Comparison of ENCODE assay signal across 8 cellular contexts in genomic region chr1:230425252-230426061, GRCh38. TPM values are rescaled to one million over a fixed set of nuclear protein-coding genes. Genes with fewer than 3 reads are reported as not detected.
DNase-seq lines count a peak whose midpoint lies in the region; ATAC-seq, FAIRE-seq and TF ChIP-seq lines count a peak whose summit lies in the region.

No MANE protein-coding gene starts in this region.

- H3K4me3 Mint-ChIP-seq in chondrocyte (ENCODE audit: unreplicated experiment) = peak overlapping the region; percentile 52
- H3K4me3 Mint-ChIP-seq in natural killer cell treated with Interleukin-12 subunit alpha and Interleukin-12 subunit beta and Interleukin-15 and Interleukin-18, amount 100 ng/mL, for 72 hours = peak overlapping the region; percentile 73

- DNase-seq in Daoy (ENCODE audit: low read depth) (peak; percentile 29), HK-2 (ENCODE audit: unreplicated experiment) (peak; percentile 23), chondrocyte (ENCODE audit: low spot score) (no peak), GM12891 (ENCODE audit: insufficient read length, low spot score) (no peak), NCI-H1048 (lab: John Stamatoyannopoulos, UW) (no peak), activated gamma-delta T cell treated with Interleukin-2 at 50 U/mL for 16 hours (no peak), dedifferentiated amniotic fluid mesenchymal stem cell (ENCODE audit: extremely low spot score) (no peak)
- no peak for DNase-seq in natural killer cell treated with Interleukin-12 subunit alpha and Interleukin-12 subunit beta and Interleukin-15 and Interleukin-18, amount 100 ng/mL, for 72 hours (ENCODE audit: low spot score)

- no peak for TF ChIP-seq POLR2A in GM12891 (IDR thresholded peaks at IDR 0.05; ENCODE audit: low read depth, low read length)

- peaks cover 17% of the 10 kb centered on the region for H3K4me1 Mint-ChIP-seq in chondrocyte (ENCODE audit: low read depth)
- H3K4me1 Mint-ChIP-seq in natural killer cell treated with Interleukin-12 subunit alpha and Interleukin-12 subunit beta and Interleukin-15 and Interleukin-18, amount 100 ng/mL, for 72 hours (ENCODE audit: low read depth in 2 of 2) = peaks cover 20 to 22% of the 10 kb centered on the region in 2 donors

- no peaks in the 10 kb centered on the region for H3K9me3 Mint-ChIP-seq in chondrocyte (ENCODE audit: low read depth)
- peaks cover 5% of the 10 kb centered on the region for H3K9me3 Mint-ChIP-seq in natural killer cell treated with Interleukin-12 subunit alpha and Interleukin-12 subunit beta and Interleukin-15 and Interleukin-18, amount 100 ng/mL, for 72 hours

- no peak for TF ChIP-seq CTCF in chondrocyte (IDR thresholded peaks at IDR 0.05)

- H3K27ac Mint-ChIP-seq in chondrocyte (ENCODE audit: unreplicated experiment) = no peak overlapping the region
- no peak overlapping the region for H3K27ac Mint-ChIP-seq in natural killer cell treated with Interleukin-12 subunit alpha and Interleukin-12 subunit beta and Interleukin-15 and Interleukin-18, amount 100 ng/mL, for 72 hours

- ATAC-seq in natural killer cell treated with Interleukin-12 subunit alpha and Interleukin-12 subunit beta and Interleukin-15 and Interleukin-18, amount 100 ng/mL, for 72 hours = no peak

- H3K36me3 Mint-ChIP-seq in chondrocyte (ENCODE audit: low read depth) = no peaks in the 10 kb centered on the region
- peaks cover 7% of the 10 kb centered on the region for H3K36me3 Mint-ChIP-seq in natural killer cell treated with Interleukin-12 subunit alpha and Interleukin-12 subunit beta and Interleukin-15 and Interleukin-18, amount 100 ng/mL, for 72 hours

- H3K27me3 Mint-ChIP-seq in chondrocyte (ENCODE audit: low read depth) = peaks cover 49% of the 10 kb centered on the region
- H3K27me3 Mint-ChIP-seq in natural killer cell treated with Interleukin-12 subunit alpha and Interleukin-12 subunit beta and Interleukin-15 and Interleukin-18, amount 100 ng/mL, for 72 hours = peaks cover 40 to 64% of the 10 kb centered on the region in 2 donors

- FAIRE-seq in GM12891 (lab: Jason Lieb, UNC) = no peak

TF ChIP-seq in GM12891, 5 proteins besides CTCF, POLR2A, EP300 and RAD21:
- TF ChIP-seq TAF1 (IDR thresholded peaks at IDR 0.05; ENCODE audit: low read depth, low read length) (no peak), PAX5 (IDR thresholded peaks at IDR 0.05; ENCODE audit: insufficient read depth, low read length, severe bottlenecking) (no peak), POU2F2 (IDR thresholded peaks at IDR 0.05; ENCODE audit: low read depth, low read length) (no peak), SPI1 (IDR thresholded peaks at IDR 0.05; ENCODE audit: low read depth, low read length) (no peak), POLR2AphosphoS5 (IDR thresholded peaks at IDR 0.05; ENCODE audit: low read depth, low read length) (no peak)

RNA-seq across cellular contexts. Expression of gene PGBD5, which starts 0.7 kb away (rescaled TPM):
- 1.0 and 3.6 TPM in 2 replicates for total RNA-seq in Daoy (2014; rRNA removed; shearing (Covaris generic))
- 1.5 to 5.4 TPM (median 1.8 TPM) in 3 replicates for total RNA-seq in chondrocyte
- under 1 TPM in 1 of 2 donors, not detected in 1; 0.03 TPM for total RNA-seq in natural killer cell treated with Interleukin-12 subunit alpha and Interleukin-12 subunit beta and Interleukin-15 and Interleukin-18, amount 100 ng/mL, for 72 hours
- polyA plus RNA-seq in GM12891 (2012; ENCODE audit: low read depth, missing spikeins) = 0.01 TPM

Comparison
In these comparisons a context has a peak if more than half of its experiments do, and no peak if none do; other contexts are left out.
1. DNase-seq: peak in Daoy (single experiment) and HK-2 (single experiment); none in chondrocyte (single experiment), natural killer cell treated with Interleukin-12 subunit alpha and Interleukin-12 subunit beta and Interleukin-15 and Interleukin-18, amount 100 ng/mL, for 72 hours (single experiment), GM12891 (single experiment), NCI-H1048 (single experiment), activated gamma-delta T cell treated with Interleukin-2 at 50 U/mL for 16 hours (single experiment) and dedifferentiated amniotic fluid mesenchymal stem cell (single experiment).